In genomic region chr13:32248789-32249188, GRCh38 we compare ENCODE assay signal across 19 cellular contexts.
DNase-seq lines count a peak whose midpoint lies in the region; ATAC-seq and TF ChIP-seq lines count a peak whose summit lies in the region.
"Had no signal": no experiment of that assay in that cellular context is flagged by ENCODE, and none has a peak within 500 bp of the region (broad histone marks: within the 10 kb centered on the region; RNA-seq: fewer than 3 reads in every experiment).

No MANE protein-coding gene starts in this region.

- no peaks in the 10 kb centered on the region for H3K27me3 ChIP-seq in left lung
- no peaks in the 10 kb centered on the region for H3K27me3 ChIP-seq in body of pancreas
- H3K27me3 ChIP-seq: brain microvascular endothelial cell had no signal

- intact Hi-C loops in left lung (cut with DNase I) = no loop called here
- intact Hi-C loops in body of pancreas (cut with DNase I) = no loop called here
- intact Hi-C loops in sciatic nerve (cut with DNase I) = no loop called here

- no peak for DNase-seq in left lung
- DNase-seq in body of pancreas = no peak
- no peak for DNase-seq in sciatic nerve (ENCODE audit: low spot score)
- DNase-seq: activated CD8-positive, alpha-beta T cell treated with anti-CD3 and anti-CD28 coated beads for 36 hours; activated naive CD8-positive, alpha-beta T cell treated with anti-CD3 and anti-CD28 coated beads for 36 hours; activated T-cell treated with anti-CD3 and anti-CD28 coated beads, Interleukin-2, amount 50 U/mL, for 72 hours; brain microvascular endothelial cell; foreskin fibroblast; left colon; mucosa of descending colon; NCI-H1694 treated with DMSO at 0.1 percent for 48 hours; SHP77; stimulated activated CD4-positive, alpha-beta T cell treated with anti-CD3 and anti-CD28 coated beads, Interleukin-12 subunit alpha, Interleukin-12 subunit beta, amount 100 ng/mL, for 4 hours had no signal

- ATAC-seq in GM19023 (IDR thresholded peaks at IDR 0.05; ENCODE audit: unreplicated experiment) = peak; percentile 72
- ATAC-seq in GM21360 (IDR thresholded peaks at IDR 0.05; ENCODE audit: unreplicated experiment) = peak; percentile 56
- peak; percentile 75 for ATAC-seq in HG02943 (IDR thresholded peaks at IDR 0.05; ENCODE audit: low read depth, unreplicated experiment)
- ATAC-seq in left lung = peak; percentile 73
- no peak for ATAC-seq in body of pancreas
- no peak for ATAC-seq in HG02973 (IDR thresholded peaks at IDR 0.05; ENCODE audit: unreplicated experiment)
- ATAC-seq in sciatic nerve = no peak
- ATAC-seq: activated CD8-positive, alpha-beta T cell treated with anti-CD3 and anti-CD28 coated beads for 36 hours; activated T-cell treated with anti-CD3 and anti-CD28 coated beads, Interleukin-2, amount 50 U/mL, for 72 hours; left colon; mucosa of descending colon; stimulated activated memory B cell treated with anti-CD40 and anti-IgM and Interleukin-4, amounts not matched to agents 10 μg/mL and 1 μg/mL and 100 μg/mL, for 72 hours had no signal

- TF ChIP-seq CTCF in left lung (IDR thresholded peaks at IDR 0.05) (no peak), body of pancreas (IDR thresholded peaks at IDR 0.05) (no peak)

- TF ChIP-seq POLR2A in body of pancreas (IDR thresholded peaks at IDR 0.05) = no peak

- 67 to 90% methylated on average over 3 of the region's 3 CpGs for WGBS in body of pancreas, 2 donors

- peak overlapping the region in 1 of 2 donors; percentile 26 for H3K27ac ChIP-seq in left lung
- no peak overlapping the region for H3K27ac ChIP-seq in body of pancreas
- H3K27ac ChIP-seq: brain microvascular endothelial cell had no signal

- no peaks in the 10 kb centered on the region for H3K9me3 ChIP-seq in left lung
- H3K9me3 ChIP-seq in body of pancreas = no peaks in the 10 kb centered on the region
- H3K9me3 ChIP-seq: mucosa of descending colon had no signal

- peaks cover 3 to 18% of the 10 kb centered on the region in 2 donors for H3K4me1 ChIP-seq in left lung
- peaks cover 12% of the 10 kb centered on the region for H3K4me1 ChIP-seq in body of pancreas

- H3K36me3 ChIP-seq in left lung (peaks cover 0 to 30% of the 10 kb centered on the region in 2 donors), body of pancreas (replicated peaks in 1 of 2; ENCODE audit: insufficient read depth in 1 of 2, low read depth in 2 of 2) (peaks cover 4 to 16% of the 10 kb centered on the region in 2 donors)
- H3K36me3 ChIP-seq: brain microvascular endothelial cell had no signal

- H3K4me3 ChIP-seq in left lung = no peak overlapping the region
- H3K4me3 ChIP-seq in body of pancreas = no peak overlapping the region
- H3K4me3 ChIP-seq: coronary artery, mucosa of descending colon had no signal

Comparison
In these comparisons a context has a peak if more than half of its experiments do, and no peak if none do; other contexts are left out.
1. ATAC-seq: peak in GM19023 (single experiment), GM21360 (single experiment), HG02943 (single experiment) and left lung (single experiment); none in body of pancreas (single experiment), HG02973 (single experiment) and sciatic nerve (single experiment).